ENCODE assay signal across 17 cellular contexts in genomic region chr12:6978188-6978986, GRCh38. TPM values are rescaled to one million over a fixed set of nuclear protein-coding genes. Genes with fewer than 3 reads are reported as not detected.
DNase-seq lines count a peak whose midpoint lies in the region; ATAC-seq and TF ChIP-seq lines count a peak whose summit lies in the region.
"Had no signal": no experiment of that assay in that cellular context is flagged by ENCODE, and none has a peak within 500 bp of the region (broad histone marks: within the 10 kb centered on the region; RNA-seq: fewer than 3 reads in every experiment).

No MANE protein-coding gene starts in this region.

- 82% methylated on average over 9 of the region's 9 CpGs for WGBS in right cardiac atrium
- 65 to 76% methylated on average over 9 of the region's 9 CpGs for WGBS in upper lobe of left lung, 2 donors
- no CpG with 5 or more reads among the region's 9 CpGs for WGBS in neuronal stem cell (ENCODE audit: extremely low coverage in 2 of 2, insufficient read length in 2 of 2, insufficient replicate concordance in 1 of 2), 2 donors

- in situ Hi-C loops in KBM-7 (cut with MboI; ENCODE audit: low pct_unique_long_range_greater_than_20kb, low sequenced_read_pairs), result no loop called here

- H2BK120ac ChIP-seq in neuronal stem cell (ENCODE audit: low read depth, low read length), result no peak overlapping the region

- H3K23ac ChIP-seq in neuronal stem cell (ENCODE audit: low read depth, low read length, poor library complexity), result no peak overlapping the region

- no peak overlapping the region for H3K4me3 Mint-ChIP-seq in natural killer cell treated with Interleukin-12 subunit alpha and Interleukin-12 subunit beta and Interleukin-15 and Interleukin-18, amount 100 ng/mL, for 72 hours
- no peak overlapping the region for H3K4me3 Mint-ChIP-seq in natural killer cell
- H3K4me3 Mint-ChIP-seq in activated naive CD8-positive, alpha-beta T cell treated with anti-CD3 and anti-CD28 coated beads for 36 hours, result no peak overlapping the region

- peak overlapping the region; percentile 61 for H3K27ac ChIP-seq in right cardiac atrium (ENCODE audit: low read length)
- H3K27ac ChIP-seq in upper lobe of left lung, result peak overlapping the region; percentile 58 to 79 (median 67)
- H3K27ac ChIP-seq in neuronal stem cell (replicated peaks; ENCODE audit: low read length), result no peak overlapping the region
- H3K27ac ChIP-seq: parathyroid adenoma, testis had no signal

- peaks cover 26% of the 10 kb centered on the region for H3K36me3 Mint-ChIP-seq in natural killer cell treated with Interleukin-12 subunit alpha and Interleukin-12 subunit beta and Interleukin-15 and Interleukin-18, amount 100 ng/mL, for 72 hours
- peaks cover 8% of the 10 kb centered on the region for H3K36me3 Mint-ChIP-seq in natural killer cell
- peaks cover 33% of the 10 kb centered on the region for H3K36me3 Mint-ChIP-seq in activated naive CD8-positive, alpha-beta T cell treated with anti-CD3 and anti-CD28 coated beads for 36 hours

- H2AK5ac ChIP-seq in neuronal stem cell (ENCODE audit: low read depth, low read length), result no peak overlapping the region

- no peaks in the 10 kb centered on the region for H3K9me3 Mint-ChIP-seq in natural killer cell treated with Interleukin-12 subunit alpha and Interleukin-12 subunit beta and Interleukin-15 and Interleukin-18, amount 100 ng/mL, for 72 hours
- H3K9me3 Mint-ChIP-seq in natural killer cell, result no peaks in the 10 kb centered on the region
- H3K9me3 Mint-ChIP-seq in activated naive CD8-positive, alpha-beta T cell treated with anti-CD3 and anti-CD28 coated beads for 36 hours, result no peaks in the 10 kb centered on the region

- no peak overlapping the region for H3K9ac ChIP-seq in neuronal stem cell (ENCODE audit: low read depth, low read length, poor library complexity)
- H3K9ac ChIP-seq: parathyroid adenoma had no signal

- TF ChIP-seq EP300 in upper lobe of left lung (IDR thresholded peaks at IDR 0.05), result peak in 1 of 4 donors; percentile 24

- no peak for ATAC-seq in natural killer cell treated with Interleukin-12 subunit alpha and Interleukin-12 subunit beta and Interleukin-15 and Interleukin-18, amount 100 ng/mL, for 72 hours
- ATAC-seq in natural killer cell, result no peak
- ATAC-seq in right cardiac atrium, result no peak
- ATAC-seq in upper lobe of left lung (ENCODE audit: low FRiP score in 2 of 2), result peak; percentile 61 to 87

- no peak overlapping the region for H3K4me3 ChIP-seq in right cardiac atrium (ENCODE audit: low read length)
- no peak overlapping the region for H3K4me3 ChIP-seq in upper lobe of left lung
- H3K4me3 ChIP-seq in neuronal stem cell (ENCODE audit: low read length in 2 of 2), result no peak overlapping the region
- H3K4me3 ChIP-seq: testis had no signal

- peak overlapping the region; percentile 21 to 60 for H3K27ac Mint-ChIP-seq in natural killer cell treated with Interleukin-12 subunit alpha and Interleukin-12 subunit beta and Interleukin-15 and Interleukin-18, amount 100 ng/mL, for 72 hours
- H3K27ac Mint-ChIP-seq in natural killer cell, result peak overlapping the region in 1 of 2 donors; percentile 8
- peak overlapping the region; percentile 68 for H3K27ac Mint-ChIP-seq in activated naive CD8-positive, alpha-beta T cell treated with anti-CD3 and anti-CD28 coated beads for 36 hours

- no peaks in the 10 kb centered on the region for H3K27me3 Mint-ChIP-seq in natural killer cell treated with Interleukin-12 subunit alpha and Interleukin-12 subunit beta and Interleukin-15 and Interleukin-18, amount 100 ng/mL, for 72 hours
- no peaks in the 10 kb centered on the region for H3K27me3 Mint-ChIP-seq in natural killer cell (ENCODE audit: low read depth in 2 of 2)
- H3K27me3 Mint-ChIP-seq in activated naive CD8-positive, alpha-beta T cell treated with anti-CD3 and anti-CD28 coated beads for 36 hours, result no peaks in the 10 kb centered on the region

- no peak overlapping the region for H4K8ac ChIP-seq in neuronal stem cell (ENCODE audit: low read depth, low read length)

- peaks cover 6 to 12% of the 10 kb centered on the region in 2 donors for H3K4me1 Mint-ChIP-seq in natural killer cell treated with Interleukin-12 subunit alpha and Interleukin-12 subunit beta and Interleukin-15 and Interleukin-18, amount 100 ng/mL, for 72 hours (ENCODE audit: low read depth in 2 of 2)
- peaks cover 5% of the 10 kb centered on the region in 2 donors for H3K4me1 Mint-ChIP-seq in natural killer cell
- H3K4me1 Mint-ChIP-seq in activated naive CD8-positive, alpha-beta T cell treated with anti-CD3 and anti-CD28 coated beads for 36 hours, result peaks cover 27% of the 10 kb centered on the region

- TF ChIP-seq CTCF in natural killer cell (IDR thresholded peaks at IDR 0.05) (no peak), upper lobe of left lung (IDR thresholded peaks at IDR 0.05) (peak in 1 of 6 experiments; percentile 22)

- H3K4me2 ChIP-seq in neuronal stem cell (ENCODE audit: insufficient read depth, low read length, poor library complexity, severe bottlenecking), result no peak overlapping the region

- peak in 1 of 4 donors; percentile 51 for TF ChIP-seq POLR2A in upper lobe of left lung (IDR thresholded peaks at IDR 0.05)

- no peak overlapping the region for H2AFZ ChIP-seq in neuronal stem cell (ENCODE audit: low read length)
- H2AFZ ChIP-seq: parathyroid adenoma had no signal

- no peak overlapping the region for H3K14ac ChIP-seq in neuronal stem cell (ENCODE audit: low read length)

- no peak overlapping the region for H4K91ac ChIP-seq in neuronal stem cell (ENCODE audit: low read depth, low read length, poor library complexity)

- H3K9me3 ChIP-seq in right cardiac atrium (ENCODE audit: control insufficient read depth, low read length) (no peaks in the 10 kb centered on the region), upper lobe of left lung (no peaks in the 10 kb centered on the region), neuronal stem cell (replicated peaks in 1 of 2; ENCODE audit: control insufficient read depth in 2 of 2, insufficient read depth in 1 of 2, low read depth in 1 of 2, low read length in 2 of 2) (no peaks in the 10 kb centered on the region)
- H3K9me3 ChIP-seq: testis had no signal

- no peaks in the 10 kb centered on the region for H3K27me3 ChIP-seq in right cardiac atrium (ENCODE audit: control insufficient read depth, insufficient read depth)
- H3K27me3 ChIP-seq in upper lobe of left lung, result no peaks in the 10 kb centered on the region
- no peaks in the 10 kb centered on the region for H3K27me3 ChIP-seq in neuronal stem cell (ENCODE audit: control insufficient read depth in 3 of 3, insufficient read depth in 3 of 3, low read depth in 1 of 3, low read length in 3 of 3)
- H3K27me3 ChIP-seq: testis had no signal

- H3K4ac ChIP-seq in neuronal stem cell (ENCODE audit: low read length), result no peak overlapping the region

- H3K79me1 ChIP-seq in neuronal stem cell (ENCODE audit: low read depth, low read length), result no peaks in the 10 kb centered on the region

- peaks cover 2% of the 10 kb centered on the region for H3K4me1 ChIP-seq in right cardiac atrium (ENCODE audit: control insufficient read depth, insufficient read depth, low read length)
- H3K4me1 ChIP-seq in upper lobe of left lung, result peaks cover 0 to 41% (median 28%) of the 10 kb centered on the region in 4 donors
- no peaks in the 10 kb centered on the region for H3K4me1 ChIP-seq in neuronal stem cell (ENCODE audit: control insufficient read depth in 2 of 2, insufficient read depth in 1 of 2, low read depth in 1 of 2, low read length in 2 of 2)
- H3K4me1 ChIP-seq: parathyroid adenoma, testis had no signal

- no peak overlapping the region for H2BK15ac ChIP-seq in neuronal stem cell (ENCODE audit: low read length)

- DNase-seq in natural killer cell treated with Interleukin-12 subunit alpha and Interleukin-12 subunit beta and Interleukin-15 and Interleukin-18, amount 100 ng/mL, for 72 hours (ENCODE audit: low spot score), result no peak
- no peak for DNase-seq in natural killer cell
- no peak for DNase-seq in activated naive CD8-positive, alpha-beta T cell treated with anti-CD3 and anti-CD28 coated beads for 36 hours
- DNase-seq in right cardiac atrium, result no peak
- DNase-seq in upper lobe of left lung, result peak in 1 of 2 donors; percentile 74
- no peak for DNase-seq in KBM-7
- no peak for DNase-seq in neuronal stem cell (ENCODE audit: low spot score)
- no peak for DNase-seq in NCI-H345 treated with DMSO at 0.1 percent for 48 hours (lab: John Stamatoyannopoulos, UW; ENCODE audit: unreplicated experiment)
- DNase-seq: activated CD4-positive, alpha-beta T cell treated with anti-CD3 and anti-CD28 coated beads for 1 hour; AML-193; DMS 273 treated with DMSO at 0.1 percent for 48 hours; NCI-H187 treated with DMSO at 0.1 percent for 48 hours; NCI-H524 treated with DMSO at 0.1 percent for 48 hours; testis had no signal

- H3K18ac ChIP-seq in neuronal stem cell (ENCODE audit: low read length), result no peak overlapping the region

- intact Hi-C loops in natural killer cell (cut with micrococcal nuclease) (no loop called here), right cardiac atrium (cut with DNase I) (no loop called here)

- H2BK5ac ChIP-seq in neuronal stem cell (ENCODE audit: low read length), result no peak overlapping the region

- H3K36me3 ChIP-seq in upper lobe of left lung (peaks cover 65 to 96% (median 72%) of the 10 kb centered on the region in 4 donors), neuronal stem cell (replicated peaks in 1 of 2; ENCODE audit: control insufficient read depth in 2 of 2, insufficient read depth in 2 of 2, low read length in 2 of 2) (peaks cover 61 to 97% of the 10 kb centered on the region in 2 donors)

- no peak overlapping the region for H2BK12ac ChIP-seq in neuronal stem cell (ENCODE audit: low read length)

RNA-seq across cellular contexts. Expression of gene EMG1, which starts 7.7 kb away (rescaled TPM):
- 100 to 1,000 TPM in 1 of 2 donors, 10 to 100 TPM in 1; 74.9 to 141 TPM for total RNA-seq in natural killer cell treated with Interleukin-12 subunit alpha and Interleukin-12 subunit beta and Interleukin-15 and Interleukin-18, amount 100 ng/mL, for 72 hours
- total RNA-seq in natural killer cell, result 10 to 100 TPM; 22.1 to 30.4 (median 23.3) TPM
- 100 to 1,000 TPM; 130 to 140 TPM for total RNA-seq in activated naive CD8-positive, alpha-beta T cell treated with anti-CD3 and anti-CD28 coated beads for 36 hours
- 10 to 100 TPM; 33.7 to 40.2 (median 38.1) TPM for total RNA-seq in right cardiac atrium
- polyA plus RNA-seq in right cardiac atrium, result 26.0 TPM
- total RNA-seq in upper lobe of left lung, result 10 to 100 TPM; 30.4 to 47.4 (median 38.3) TPM
- polyA plus RNA-seq in neuronal stem cell (2013, experiment 1 of 2), result 24.4 TPM
- 24.2 TPM for polyA plus RNA-seq in neuronal stem cell (2013, experiment 2 of 2)

RNA-seq across cellular contexts. Expression of gene PHB2, which starts 7.9 kb away (rescaled TPM):
- total RNA-seq in natural killer cell treated with Interleukin-12 subunit alpha and Interleukin-12 subunit beta and Interleukin-15 and Interleukin-18, amount 100 ng/mL, for 72 hours, result 100 to 1,000 TPM; 227 to 350 TPM
- 100 to 1,000 TPM; 123 to 133 (median 127) TPM for total RNA-seq in natural killer cell
- total RNA-seq in activated naive CD8-positive, alpha-beta T cell treated with anti-CD3 and anti-CD28 coated beads for 36 hours, result 100 to 1,000 TPM; 556 to 557 TPM
- 100 to 1,000 TPM; 137 to 159 (median 142) TPM for total RNA-seq in right cardiac atrium
- polyA plus RNA-seq in right cardiac atrium, result 127 TPM
- total RNA-seq in upper lobe of left lung, result 100 to 1,000 TPM; 101 to 196 (median 140) TPM
- 315 TPM for polyA plus RNA-seq in neuronal stem cell (2013, experiment 1 of 2)
- polyA plus RNA-seq in neuronal stem cell (2013, experiment 2 of 2), result 311 TPM

RNA-seq across cellular contexts. Expression of gene PTPN6, which starts 27.2 kb away (rescaled TPM):
- total RNA-seq in natural killer cell treated with Interleukin-12 subunit alpha and Interleukin-12 subunit beta and Interleukin-15 and Interleukin-18, amount 100 ng/mL, for 72 hours, result 100 to 1,000 TPM in 1 of 2 donors, 10 to 100 TPM in 1; 71.6 to 131 TPM
- total RNA-seq in natural killer cell (100 to 1,000 TPM; 279 to 357 (median 312) TPM), right cardiac atrium (10 to 100 TPM in 2 of 4 donors, 1 to 10 TPM in 2; 7.7 to 12.1 (median 9.3) TPM), upper lobe of left lung (100 to 1,000 TPM in 4 of 6 donors, 10 to 100 TPM in 2; 56.3 to 215 (median 114) TPM)
- 100 to 1,000 TPM; 457 to 467 TPM for total RNA-seq in activated naive CD8-positive, alpha-beta T cell treated with anti-CD3 and anti-CD28 coated beads for 36 hours
- 5.9 TPM for polyA plus RNA-seq in right cardiac atrium
- polyA plus RNA-seq in neuronal stem cell (2013, experiment 1 of 2), result 3.2 TPM
- 2.7 TPM for polyA plus RNA-seq in neuronal stem cell (2013, experiment 2 of 2)

RNA-seq across cellular contexts. Expression of gene C12orf57, which starts 34.6 kb away (rescaled TPM):
- 100 to 1,000 TPM in 1 of 2 donors, 10 to 100 TPM in 1; 89.7 to 106 TPM for total RNA-seq in natural killer cell treated with Interleukin-12 subunit alpha and Interleukin-12 subunit beta and Interleukin-15 and Interleukin-18, amount 100 ng/mL, for 72 hours
- 100 to 1,000 TPM; 125 to 157 (median 126) TPM for total RNA-seq in natural killer cell
- 100 to 1,000 TPM; 203 to 208 TPM for total RNA-seq in activated naive CD8-positive, alpha-beta T cell treated with anti-CD3 and anti-CD28 coated beads for 36 hours
- 100 to 1,000 TPM; 262 to 339 (median 272) TPM for total RNA-seq in right cardiac atrium
- polyA plus RNA-seq in right cardiac atrium, result 441 TPM
- 100 to 1,000 TPM in 5 of 6 donors, 10 to 100 TPM in 1; 83.8 to 291 (median 179) TPM for total RNA-seq in upper lobe of left lung
- 511 TPM for polyA plus RNA-seq in neuronal stem cell (2013, experiment 1 of 2)
- polyA plus RNA-seq in neuronal stem cell (2013, experiment 2 of 2), result 489 TPM

RNA-seq across cellular contexts. Expression of gene RNU7-1, which starts 34.8 kb away (rescaled TPM):
- total RNA-seq in natural killer cell treated with Interleukin-12 subunit alpha and Interleukin-12 subunit beta and Interleukin-15 and Interleukin-18, amount 100 ng/mL, for 72 hours, result not detected
- total RNA-seq in natural killer cell (not detected), right cardiac atrium (not detected), upper lobe of left lung (not detected)
- not detected for total RNA-seq in activated naive CD8-positive, alpha-beta T cell treated with anti-CD3 and anti-CD28 coated beads for 36 hours
- polyA plus RNA-seq in right cardiac atrium, result not detected
- not detected for polyA plus RNA-seq in neuronal stem cell (2013, experiment 1 of 2)
- polyA plus RNA-seq in neuronal stem cell (2013, experiment 2 of 2), result not detected
- total RNA-seq: glomerular endothelial cell; T-helper 1 cell treated with Interleukin-12 subunit alpha and Interleukin-12 subunit beta and Interleukin-4 antibody, amounts not matched to agents 30 ng/mL and 1 ng/mL, for 36 hours; testis had no signal

Comparison
In these comparisons a context has a peak if more than half of its experiments do, and no peak if none do; other contexts are left out.
1. ATAC-seq: peak in upper lobe of left lung (2 of 2); none in natural killer cell treated with Interleukin-12 subunit alpha and Interleukin-12 subunit beta and Interleukin-15 and Interleukin-18, amount 100 ng/mL, for 72 hours (0 of 2), natural killer cell (0 of 3) and right cardiac atrium (0 of 2).
2. RNA of gene PTPN6, which starts 27.2 kb away (total RNA-seq): 457 to 467 TPM in activated naive CD8-positive, alpha-beta T cell treated with anti-CD3 and anti-CD28 coated beads for 36 hours, 279 to 357 TPM in natural killer cell, 71.6 to 131 TPM in natural killer cell treated with Interleukin-12 subunit alpha and Interleukin-12 subunit beta and Interleukin-15 and Interleukin-18, amount 100 ng/mL, for 72 hours and 56.3 to 215 TPM in upper lobe of left lung; 7.7 to 12.1 TPM in right cardiac atrium; every median in the first group is over 4 times any median in the second.